In genomic region chr7:2709553-2710165, GRCh38 we compare ENCODE assay signal across 8 cellular contexts. TPM values are rescaled to one million over a fixed set of nuclear protein-coding genes. Genes with fewer than 3 reads are reported as not detected.
DNase-seq lines count a peak whose midpoint lies in the region; TF ChIP-seq lines count a peak whose summit lies in the region.

No MANE protein-coding gene starts in this region.

- H3K4ac ChIP-seq in mesenchymal stem cell (ENCODE audit: low read depth in 1 of 2, low read length in 2 of 2) = peak overlapping the region in 1 of 2 experiments; percentile 6

- no peak overlapping the region for H3K4me2 ChIP-seq in mesenchymal stem cell (ENCODE audit: low read length, poor library complexity, severe bottlenecking)

- peak; percentile 87 for DNase-seq in GM13977 (ENCODE audit: low spot score)
- no peak for DNase-seq in HFF-Myc (ENCODE audit: extremely low read depth, low read depth)
- DNase-seq in NCI-H1092 treated with DMSO at 0.1 percent for 48 hours (lab: John Stamatoyannopoulos, UW) = peak; percentile 66
- peak; percentile 84 for DNase-seq in activated CD4-positive, alpha-beta T cell treated with anti-CD3 and anti-CD28 coated beads, Interleukin-2, amount 10 ng/mL, durations not matched to agents 7 days and 5 days
- no peak for DNase-seq in mesenchymal stem cell
- DNase-seq in stimulated activated CD8-positive, alpha-beta memory T cell treated with anti-CD3 and anti-CD28 coated beads, Interleukin-15, amount 100 ng/mL, for 4 hours (ENCODE audit: low read depth in 2 of 2) = peak; percentile 42 to 44
- no peak for DNase-seq in ACHN

- WGBS in mesenchymal stem cell = 34% methylated on average over 31 of the region's 33 CpGs

- H4K91ac ChIP-seq in mesenchymal stem cell (ENCODE audit: low read length) = peak overlapping the region; percentile 31

- peak overlapping the region; percentile 69 for H3K9ac ChIP-seq in mesenchymal stem cell (ENCODE audit: low read length)

- peak; percentile 99 for TF ChIP-seq CTCF in GM13977 (IDR thresholded peaks at IDR 0.05; ENCODE audit: extremely low read depth, insufficient read depth, missing control alignments)
- peak; percentile 87 for TF ChIP-seq CTCF in HFF-Myc (IDR thresholded peaks at IDR 0.05; ENCODE audit: low read depth, low read length, missing control alignments)

- H3K4me3 ChIP-seq in HFF-Myc (replicated peaks; ENCODE audit: low read depth, low read length) (no peak overlapping the region), mesenchymal stem cell (ENCODE audit: insufficient read depth in 1 of 2, low read depth in 1 of 2, low read length in 2 of 2) (peak overlapping the region in 1 of 2 experiments; percentile 73)

- no peaks in the 10 kb centered on the region for H3K9me3 Mint-ChIP-seq in activated CD4-positive, alpha-beta T cell treated with anti-CD3 and anti-CD28 coated beads, Interleukin-2, amount 10 ng/mL, durations not matched to agents 7 days and 5 days
- no peaks in the 10 kb centered on the region for H3K9me3 Mint-ChIP-seq in dendritic cell treated with granulocyte-macrophage colony-stimulating factor and Interleukin-4, amounts not matched to agents 40 ng/mL and 50 ng/mL, for 4 days

- H2BK5ac ChIP-seq in mesenchymal stem cell (ENCODE audit: low read depth, low read length, poor library complexity, severe bottlenecking) = no peak overlapping the region

- H2BK15ac ChIP-seq in mesenchymal stem cell (ENCODE audit: low read depth, poor library complexity, severe bottlenecking) = no peak overlapping the region

- H3K4me1 ChIP-seq in mesenchymal stem cell (ENCODE audit: control insufficient read depth, insufficient read depth, low read depth, low read length) = peaks cover 14% of the 10 kb centered on the region

- no peaks in the 10 kb centered on the region for H3K27me3 ChIP-seq in mesenchymal stem cell (ENCODE audit: control insufficient read depth in 1 of 2, insufficient read depth in 1 of 2, low read length in 2 of 2)

- intact Hi-C loops in dendritic cell treated with granulocyte-macrophage colony-stimulating factor and Interleukin-4, amounts not matched to agents 40 ng/mL and 50 ng/mL, for 4 days (cut with micrococcal nuclease) = no loop called here

- CTCF ChIA-PET in activated CD4-positive, alpha-beta T cell treated with anti-CD3 and anti-CD28 coated beads, Interleukin-2, amount 10 ng/mL, durations not matched to agents 7 days and 5 days (lab: Charles Lee) = interaction anchor here (0.5 to 6.4 kb wide), 48 partner anchors 10 to 1156 kb away, joined by 3 to 84 read pairs (median 5); partner anchors contain the start of gene AMZ1

- H3K18ac ChIP-seq in mesenchymal stem cell (ENCODE audit: low read depth in 1 of 2, low read length in 2 of 2) = peak overlapping the region in 1 of 2 experiments; percentile 26

- no peak overlapping the region for H4K8ac ChIP-seq in mesenchymal stem cell (ENCODE audit: low read length)

- no peak overlapping the region for H2AFZ ChIP-seq in mesenchymal stem cell (ENCODE audit: low read depth, low read length)

- H2BK12ac ChIP-seq in mesenchymal stem cell (ENCODE audit: low read length in 2 of 2) = peak overlapping the region in 1 of 2 experiments; percentile 47

- H3K27me3 Mint-ChIP-seq in activated CD4-positive, alpha-beta T cell treated with anti-CD3 and anti-CD28 coated beads, Interleukin-2, amount 10 ng/mL, durations not matched to agents 7 days and 5 days = peaks cover 7% of the 10 kb centered on the region
- H3K27me3 Mint-ChIP-seq in dendritic cell treated with granulocyte-macrophage colony-stimulating factor and Interleukin-4, amounts not matched to agents 40 ng/mL and 50 ng/mL, for 4 days = peaks cover 43% of the 10 kb centered on the region

- H3K79me1 ChIP-seq in mesenchymal stem cell (replicated peaks; ENCODE audit: low read length, poor library complexity, severe bottlenecking) = peaks cover 7% of the 10 kb centered on the region

- H3K4me1 Mint-ChIP-seq in activated CD4-positive, alpha-beta T cell treated with anti-CD3 and anti-CD28 coated beads, Interleukin-2, amount 10 ng/mL, durations not matched to agents 7 days and 5 days = peaks cover 44% of the 10 kb centered on the region
- peaks cover 45% of the 10 kb centered on the region for H3K4me1 Mint-ChIP-seq in dendritic cell treated with granulocyte-macrophage colony-stimulating factor and Interleukin-4, amounts not matched to agents 40 ng/mL and 50 ng/mL, for 4 days (ENCODE audit: low read depth)

- peak overlapping the region in 1 of 2 experiments; percentile 36 for H3K14ac ChIP-seq in mesenchymal stem cell (ENCODE audit: low read length in 2 of 2)

- H2BK120ac ChIP-seq in mesenchymal stem cell (ENCODE audit: low read depth, low read length) = no peak overlapping the region

- peaks cover 9 to 43% of the 10 kb centered on the region in 2 experiments for H3K36me3 ChIP-seq in mesenchymal stem cell (ENCODE audit: control insufficient read depth in 1 of 2, insufficient read depth in 2 of 2, low read depth in 1 of 2, low read length in 2 of 2)

- H3K36me3 Mint-ChIP-seq in activated CD4-positive, alpha-beta T cell treated with anti-CD3 and anti-CD28 coated beads, Interleukin-2, amount 10 ng/mL, durations not matched to agents 7 days and 5 days (ENCODE audit: low read depth) = peaks cover 4% of the 10 kb centered on the region
- peaks cover 28% of the 10 kb centered on the region for H3K36me3 Mint-ChIP-seq in dendritic cell treated with granulocyte-macrophage colony-stimulating factor and Interleukin-4, amounts not matched to agents 40 ng/mL and 50 ng/mL, for 4 days (ENCODE audit: low read depth)

- POLR2A ChIA-PET in activated CD4-positive, alpha-beta T cell treated with anti-CD3 and anti-CD28 coated beads, Interleukin-2, amount 10 ng/mL, durations not matched to agents 7 days and 5 days (lab: Charles Lee) = interaction anchor here (1.3 to 2.3 kb wide), 2 partner anchors 10 to 38 kb away, joined by 5 to 8 read pairs; no protein-coding TSS in a partner anchor

- H2AK5ac ChIP-seq in mesenchymal stem cell (ENCODE audit: low read length, severe bottlenecking) = no peak overlapping the region

- H3K27ac ChIP-seq in mesenchymal stem cell (ENCODE audit: low read length, poor library complexity, severe bottlenecking) = no peak overlapping the region

- in situ Hi-C loops in GM13977 (cut with MboI; ENCODE audit: low pct_unique_long_range_greater_than_20kb, low sequenced_read_pairs, unreplicated experiment) = no loop called here
- in situ Hi-C loops in ACHN (cut with HindIII; ENCODE audit: low pct_ligation_motif_present, low pct_unique_long_range_greater_than_20kb, low sequenced_read_pairs) = no loop called here

- peak overlapping the region; percentile 54 for H3K27ac Mint-ChIP-seq in activated CD4-positive, alpha-beta T cell treated with anti-CD3 and anti-CD28 coated beads, Interleukin-2, amount 10 ng/mL, durations not matched to agents 7 days and 5 days
- peak overlapping the region; percentile 60 for H3K27ac Mint-ChIP-seq in dendritic cell treated with granulocyte-macrophage colony-stimulating factor and Interleukin-4, amounts not matched to agents 40 ng/mL and 50 ng/mL, for 4 days

- H3K23ac ChIP-seq in mesenchymal stem cell (ENCODE audit: low read length in 2 of 2) = no peak overlapping the region

- no peaks in the 10 kb centered on the region for H3K9me3 ChIP-seq in mesenchymal stem cell (ENCODE audit: control insufficient read depth, low read length)

- H3K4me3 Mint-ChIP-seq in activated CD4-positive, alpha-beta T cell treated with anti-CD3 and anti-CD28 coated beads, Interleukin-2, amount 10 ng/mL, durations not matched to agents 7 days and 5 days = peak overlapping the region; percentile 43
- peak overlapping the region; percentile 69 for H3K4me3 Mint-ChIP-seq in dendritic cell treated with granulocyte-macrophage colony-stimulating factor and Interleukin-4, amounts not matched to agents 40 ng/mL and 50 ng/mL, for 4 days

RNA-seq across cellular contexts. Expression of gene AMZ1, which starts 21.7 kb away (rescaled TPM):
- total RNA-seq in activated CD4-positive, alpha-beta T cell treated with anti-CD3 and anti-CD28 coated beads, Interleukin-2, amount 10 ng/mL, durations not matched to agents 7 days and 5 days = under 1 TPM; 0.05 to 0.08 TPM
- 0.06 TPM for polyA plus RNA-seq in mesenchymal stem cell (2013, experiment 1 of 2)
- polyA plus RNA-seq in mesenchymal stem cell (2013, experiment 2 of 2) = 0.07 TPM

Comparison
In these comparisons a context has a peak if more than half of its experiments do, and no peak if none do; other contexts are left out.
1. DNase-seq: peak in GM13977 (single experiment), NCI-H1092 treated with DMSO at 0.1 percent for 48 hours (single experiment), activated CD4-positive, alpha-beta T cell treated with anti-CD3 and anti-CD28 coated beads, Interleukin-2, amount 10 ng/mL, durations not matched to agents 7 days and 5 days (single experiment) and stimulated activated CD8-positive, alpha-beta memory T cell treated with anti-CD3 and anti-CD28 coated beads, Interleukin-15, amount 100 ng/mL, for 4 hours (2 of 2); none in HFF-Myc (single experiment), mesenchymal stem cell (single experiment) and ACHN (single experiment).